9 cellular contexts compared by ENCODE assay signal in genomic region chr7:98617051-98617959, GRCh38. TPM values are rescaled to one million over a fixed set of nuclear protein-coding genes. Genes with fewer than 3 reads are reported as not detected.
A peak's percentile ranks its signal among the peaks of the same experiment; 100 is the strongest.
DNase-seq lines count a peak whose midpoint lies in the region; ATAC-seq and TF ChIP-seq lines count a peak whose summit lies in the region.
"Had no signal": no experiment of that assay in that cellular context is flagged by ENCODE, and none has a peak within 500 bp of the region (broad histone marks: within the 10 kb centered on the region; RNA-seq: fewer than 3 reads in every experiment).

Gene NPTX2, plus strand, starts transcription at chr7:98617285. Its CDS starts 177 bp downstream, at chr7:98617462.

- H2BK15ac ChIP-seq in H9 (ENCODE audit: low read depth, low read length) = no peak within 1 kb of the TSS

- DNase-seq in H9 (peak; percentile 85), PC-3 (no peak), foreskin keratinocyte (no peak), osteocyte (ENCODE audit: extremely low spot score, unreplicated experiment) (no peak), foreskin melanocyte (no peak), CD14-positive monocyte (ENCODE audit: low spot score) (no peak)
- no peak for DNase-seq in effector memory CD4-positive, alpha-beta T cell

- H3T11ph ChIP-seq in H9 (ENCODE audit: low read length) = no peak within 1 kb of the TSS

- H3K4me1 ChIP-seq in H9 (ENCODE audit: insufficient read depth, low read length) (peaks cover 5% of the 10 kb centered on the region; the same call in 1 of the 2 replicates), PC-3 (ENCODE audit: insufficient read depth, low read length) (no peaks in the 10 kb centered on the region), foreskin keratinocyte (no peaks in the 10 kb centered on the region)
- H3K4me1 ChIP-seq in effector memory CD4-positive, alpha-beta T cell (ENCODE audit: control insufficient read depth, insufficient read depth, low read length, poor library complexity, severe bottlenecking) = no peaks in the 10 kb centered on the region

- H3K23me2 ChIP-seq in H9 (ENCODE audit: insufficient read length, low read depth, low read length, poor library complexity, severe bottlenecking) = peaks cover 14% of the 10 kb centered on the region

- CTCF ChIA-PET in PC-3 (lab: Charles Lee) = no interaction called here

- WGBS in H9 (ENCODE audit: extremely low coverage, insufficient read length, low lambda C conversion rate) = no CpG with 5 or more reads among the region's 130 CpGs

- no peak within 1 kb of the TSS for H3K4me3 ChIP-seq in PC-3 (ENCODE audit: low read length)
- no peak within 1 kb of the TSS for H3K4me3 ChIP-seq in effector memory CD4-positive, alpha-beta T cell (ENCODE audit: insufficient read depth, low read depth, low read length, poor library complexity, severe bottlenecking)
- H3K4me3 ChIP-seq: K562 had no signal

- H3K9me3 Mint-ChIP-seq in H9 (no peaks in the 10 kb centered on the region), osteocyte (ENCODE audit: unreplicated experiment) (no peaks in the 10 kb centered on the region), CD14-positive monocyte (peaks cover 0 to 10% (median 3%) of the 10 kb centered on the region in 7 donors)

- no peak within 1 kb of the TSS for H3K4ac ChIP-seq in H9 (ENCODE audit: low read depth, low read length)

- H3K23ac ChIP-seq in H9 (ENCODE audit: insufficient read length, low read depth, low read length) = no peak within 1 kb of the TSS

- 0 out of 2 replicates have a peak, but pooled peaks have one; percentile 33 for ATAC-seq in PC-3
- peak; percentile 55 for ATAC-seq in foreskin keratinocyte
- ATAC-seq in GM21381 (IDR thresholded peaks at IDR 0.05; ENCODE audit: unreplicated experiment) = no peak
- ATAC-seq: K562 had no signal

- no peak within 1 kb of the TSS for H2BK120ac ChIP-seq in H9 (ENCODE audit: low read depth, low read length, poor library complexity, severe bottlenecking)

- no peak within 1 kb of the TSS for H2AK5ac ChIP-seq in H9 (ENCODE audit: insufficient read length, low read length)

- no peak within 1 kb of the TSS for H3K56ac ChIP-seq in H9 (ENCODE audit: insufficient read length, low read depth, low read length)

- BruUV-seq in PC-3 (replicated peaks; lab: Mats Ljungman, UMichigan) = no TSS peak

- no peak within 1 kb of the TSS for H4K8ac ChIP-seq in H9 (replicated peaks; ENCODE audit: insufficient read length, low read depth, low read length)

- H3K27ac ChIP-seq in H9 (ENCODE audit: insufficient read length, low read depth, low read length) (no peak within 1 kb of the TSS), PC-3 (ENCODE audit: low read length) (no peak within 1 kb of the TSS), foreskin keratinocyte (no peak within 1 kb of the TSS)
- H3K27ac ChIP-seq in effector memory CD4-positive, alpha-beta T cell (ENCODE audit: insufficient read depth, low read length, poor library complexity, severe bottlenecking) = no peak within 1 kb of the TSS

- H3K27me3 Mint-ChIP-seq in H9 (ENCODE audit: low read depth) (peaks cover 95% of the 10 kb centered on the region), osteocyte (ENCODE audit: unreplicated experiment) (peaks cover 41% of the 10 kb centered on the region), CD14-positive monocyte (ENCODE audit: low read depth in 3 of 3) (peaks cover 51 to 75% (median 57%) of the 10 kb centered on the region in 3 donors)

- H4K5ac ChIP-seq in H9 (ENCODE audit: insufficient read length, low read depth, low read length) = no peak within 1 kb of the TSS

- intact Hi-C loops in PC-3 (cut with micrococcal nuclease) = no loop called here
- intact Hi-C loops in CD14-positive monocyte (cut with micrococcal nuclease) = no loop called here

- H3K79me1 ChIP-seq in H9 (ENCODE audit: insufficient read depth, low read depth, low read length, poor library complexity, severe bottlenecking) = no peaks in the 10 kb centered on the region

- no peaks in the 10 kb centered on the region for H3F3A ChIP-seq in PC-3 (ENCODE audit: low read length, unreplicated experiment)

- H3K79me2 ChIP-seq in H9 (ENCODE audit: insufficient read depth, low read length) (no peaks in the 10 kb centered on the region), PC-3 (ENCODE audit: low read length) (no peaks in the 10 kb centered on the region)

- no peak within 1 kb of the TSS for H4K91ac ChIP-seq in H9 (ENCODE audit: insufficient read length, low read depth, low read length)

- H3K4me2 ChIP-seq in H9 (ENCODE audit: insufficient read depth, insufficient read length, low read length) = peak within 1 kb of the TSS; percentile 58
- H3K4me2 ChIP-seq in PC-3 (ENCODE audit: low read length) = no peak within 1 kb of the TSS

- H2AFZ ChIP-seq in H9 (ENCODE audit: low read length) = no peak within 1 kb of the TSS
- no peak within 1 kb of the TSS for H2AFZ ChIP-seq in PC-3 (ENCODE audit: low read length)

- TF ChIP-seq CTCF in H9 (conservative IDR thresholded peaks at IDR 0.05) (peak; percentile 44; the same call in 2 of the 3 replicates), PC-3 (conservative IDR thresholded peaks at IDR 0.05; ENCODE audit: low read depth, low read length) (no peak), foreskin keratinocyte (conservative IDR thresholded peaks at IDR 0.05) (no peak), osteocyte (IDR thresholded peaks at IDR 0.05) (peak; percentile 50), CD14-positive monocyte (IDR thresholded peaks at IDR 0.05) (no peak)

- H2BK5ac ChIP-seq in H9 (ENCODE audit: insufficient read length, low read length) = no peak within 1 kb of the TSS

- no peaks in the 10 kb centered on the region for H3K9me2 ChIP-seq in PC-3 (replicated peaks; ENCODE audit: low read length)

- no peak within 1 kb of the TSS for H2BK12ac ChIP-seq in H9 (ENCODE audit: insufficient read length, low read depth, low read length)

- no peaks in the 10 kb centered on the region for H3K36me3 ChIP-seq in PC-3 (ENCODE audit: low read depth, low read length)
- H3K36me3 ChIP-seq in effector memory CD4-positive, alpha-beta T cell (ENCODE audit: control insufficient read depth, insufficient read depth, low read length) = no peaks in the 10 kb centered on the region

- H3K27me3 ChIP-seq in H9 (ENCODE audit: insufficient read depth, low read length) (peaks cover 14% of the 10 kb centered on the region; the same call in 1 of the 2 replicates), PC-3 (ENCODE audit: low read length) (peaks cover 57% of the 10 kb centered on the region), foreskin keratinocyte (peaks cover 50% of the 10 kb centered on the region)
- H3K27me3 ChIP-seq in effector memory CD4-positive, alpha-beta T cell (replicated peaks; ENCODE audit: control insufficient read depth, insufficient read depth, low read length, poor library complexity, severe bottlenecking) = no peaks in the 10 kb centered on the region

- H3K4me1 Mint-ChIP-seq in H9 = peaks cover 16 to 33% of the 10 kb centered on the region in 2 experiments
- H3K4me1 Mint-ChIP-seq in osteocyte (ENCODE audit: unreplicated experiment) = peaks cover 19% of the 10 kb centered on the region
- H3K4me1 Mint-ChIP-seq in CD14-positive monocyte = peaks cover 7% of the 10 kb centered on the region

- POLR2A ChIA-PET in PC-3 (lab: Charles Lee; ENCODE audit: unreplicated experiment) = no interaction called here

- peaks cover 4 to 19% (median 19%) of the 10 kb centered on the region in 3 experiments for H3K36me3 Mint-ChIP-seq in H9 (ENCODE audit: insufficient read depth in 1 of 3, low read depth in 3 of 3)
- H3K36me3 Mint-ChIP-seq in osteocyte (ENCODE audit: unreplicated experiment) = no peaks in the 10 kb centered on the region
- H3K36me3 Mint-ChIP-seq in CD14-positive monocyte = no peaks in the 10 kb centered on the region

- no peaks in the 10 kb centered on the region for H4K20me1 ChIP-seq in H9 (ENCODE audit: control insufficient read depth, insufficient read depth, insufficient read length)
- 0 out of 2 replicates have a peak, but pooled peaks cover 3% of the 10 kb centered on the region for H4K20me1 ChIP-seq in PC-3 (ENCODE audit: low read length)

- peak within 1 kb of the TSS; percentile 65 to 93 for H3K4me3 Mint-ChIP-seq in H9
- H3K4me3 Mint-ChIP-seq in osteocyte (ENCODE audit: unreplicated experiment) = peak within 1 kb of the TSS; percentile 65
- peak within 1 kb of the TSS in 1 of 2 donors; percentile 80 for H3K4me3 Mint-ChIP-seq in CD14-positive monocyte

- H3K9ac ChIP-seq in H9 (ENCODE audit: extremely low read depth, insufficient read length, low read length) (no peak within 1 kb of the TSS), PC-3 (ENCODE audit: low read length) (no peak within 1 kb of the TSS)

- H2BK20ac ChIP-seq in H9 (ENCODE audit: low read depth, low read length, poor library complexity, severe bottlenecking) = no peak within 1 kb of the TSS

- peak within 1 kb of the TSS; percentile 25 for H3K18ac ChIP-seq in H9 (ENCODE audit: insufficient read length, low read depth, low read length)

- peak within 1 kb of the TSS in 1 of 3 experiments; percentile 76; a peak in 1 of 7 replicates for H3K27ac Mint-ChIP-seq in H9
- no peak within 1 kb of the TSS for H3K27ac Mint-ChIP-seq in osteocyte (ENCODE audit: unreplicated experiment)
- H3K27ac Mint-ChIP-seq in CD14-positive monocyte = no peak within 1 kb of the TSS

- no peak within 1 kb of the TSS; the same call in 1 of the 2 replicates for H3K14ac ChIP-seq in H9 (ENCODE audit: insufficient read depth, low read length)

- H3K9me3 ChIP-seq in H9 (ENCODE audit: control insufficient read depth, low read depth, low read length) (no peaks in the 10 kb centered on the region), PC-3 (ENCODE audit: low read length) (no peaks in the 10 kb centered on the region)
- no peaks in the 10 kb centered on the region for H3K9me3 ChIP-seq in effector memory CD4-positive, alpha-beta T cell (ENCODE audit: control insufficient read depth, low read length)

RNA-seq across cellular contexts. Expression of gene NPTX2, which starts in this region (rescaled TPM):
- total RNA-seq in H9 (2021) (8.1 and 8.4 TPM in 2 replicates), PC-3 (2014; rRNA removed) (not detected in 2 replicates), foreskin keratinocyte (not detected in 2 replicates), osteocyte (5.0 and 5.1 TPM in 2 replicates)
- polyA plus RNA-seq in foreskin keratinocyte (not detected in 2 replicates), CD14-positive monocyte (not detected)
- polyA plus RNA-seq: K562 had no signal

Comparison
In these comparisons a context has a peak if more than half of its experiments do, and no peak if none do; other contexts are left out.
1. Peak in ATAC-seq in PC-3; RNA of the gene not detected or under 1 TPM.
2. Peak in ATAC-seq in foreskin keratinocyte; RNA of the gene not detected or under 1 TPM.
3. CTCF ChIP-seq: peak in H9 (single experiment) and osteocyte (single experiment); none in PC-3 (single experiment), foreskin keratinocyte (single experiment) and CD14-positive monocyte (single experiment).